ENCODE assay signal across 16 cellular contexts in genomic region chr10:92569071-92569470, GRCh38. TPM values are rescaled to one million over a fixed set of nuclear protein-coding genes. Genes with fewer than 3 reads are reported as not detected.
A peak's percentile ranks its signal among the peaks of the same experiment; 100 is the strongest.
DNase-seq lines count a peak whose midpoint lies in the region; ATAC-seq and TF ChIP-seq lines count a peak whose summit lies in the region.
"Had no signal": no experiment of that assay in that cellular context is flagged by ENCODE, and none has a peak within 500 bp of the region (broad histone marks: within the 10 kb centered on the region; RNA-seq: fewer than 3 reads in every experiment).

No MANE protein-coding gene starts in this region.

- no peaks in the 10 kb centered on the region for H3K36me3 ChIP-seq in thyroid gland

- intact Hi-C loops in thyroid gland (cut with DNase I): no loop called here

- no peak for TF ChIP-seq CTCF in HFFc6 (IDR thresholded peaks at IDR 0.05)
- TF ChIP-seq CTCF in fibroblast of villous mesenchyme (IDR thresholded peaks at IDR 0.05; ENCODE audit: insufficient read depth, low read depth, low read length): no peak
- TF ChIP-seq CTCF in thyroid gland (IDR thresholded peaks at IDR 0.05): no peak

- no peaks in the 10 kb centered on the region for H3K27me3 ChIP-seq in thyroid gland

- peaks cover 49% of the 10 kb centered on the region for H3K4me1 Mint-ChIP-seq in HFFc6 (ENCODE audit: low read depth)
- H3K4me1 Mint-ChIP-seq in activated T-helper 17 cell treated with anti-CD3 and anti-CD28 coated beads, Interleukin-2, amount 50 U/mL, for 72 hours: peaks cover 33% of the 10 kb centered on the region

- TF ChIP-seq POLR2A in thyroid gland (IDR thresholded peaks at IDR 0.05): no peak

- H3K4me1 ChIP-seq in thyroid gland: peaks cover 15 to 16% of the 10 kb centered on the region in 2 donors

- 67 to 70% methylated on average over 2 of the region's 2 CpGs for WGBS in thyroid gland, 2 donors

- no peaks in the 10 kb centered on the region for H3K27me3 Mint-ChIP-seq in HFFc6 (ENCODE audit: insufficient read depth)
- H3K27me3 Mint-ChIP-seq in activated T-helper 17 cell treated with anti-CD3 and anti-CD28 coated beads, Interleukin-2, amount 50 U/mL, for 72 hours: no peaks in the 10 kb centered on the region

- H3K4me3 Mint-ChIP-seq in HFFc6: no peak overlapping the region; the same call in 1 of the 2 replicates
- H3K4me3 Mint-ChIP-seq in activated T-helper 17 cell treated with anti-CD3 and anti-CD28 coated beads, Interleukin-2, amount 50 U/mL, for 72 hours: no peak overlapping the region
- H3K4me3 Mint-ChIP-seq: CD8-positive, alpha-beta T cell; GM23338 had no signal

- DNase-seq in HFFc6 (no peak), fibroblast of villous mesenchyme (ENCODE audit: low read depth) (peak; percentile 11), thyroid gland (peak; percentile 11 to 16), left lobe of liver (ENCODE audit: low spot score) (no peak)
- no peak for DNase-seq in activated CD4-positive, CD25-positive, alpha-beta regulatory T cell (lab: John Stamatoyannopoulos, UW)
- DNase-seq: CD8-positive, alpha-beta T cell; GF-D8; KBM-7; NCI-H1436 treated with DMSO at 0.1 percent for 48 hours; NCI-H2029 treated with DMSO at 0.1 percent for 48 hours; NCI-H2171 treated with DMSO at 0.1 percent for 48 hours; NCI-H510A; NCI-H774 had no signal

- H3K27ac ChIP-seq in thyroid gland: no peak overlapping the region

- H3K27ac Mint-ChIP-seq in HFFc6: peak overlapping the region; percentile 16; the same call in 1 of the 2 replicates
- peak overlapping the region; percentile 6 for H3K27ac Mint-ChIP-seq in activated T-helper 17 cell treated with anti-CD3 and anti-CD28 coated beads, Interleukin-2, amount 50 U/mL, for 72 hours
- H3K27ac Mint-ChIP-seq: CD8-positive, alpha-beta T cell; GM23338 had no signal

- ATAC-seq in activated T-helper 17 cell treated with anti-CD3 and anti-CD28 coated beads, Interleukin-2, amount 50 U/mL, for 72 hours (replicated peaks): no peak
- ATAC-seq in left lobe of liver (no peak), HG02763 (IDR thresholded peaks at IDR 0.05; ENCODE audit: unreplicated experiment) (no peak)
- ATAC-seq: CD8-positive, alpha-beta T cell; GM23338 had no signal

- no peaks in the 10 kb centered on the region for H3K9me3 ChIP-seq in thyroid gland

- H3K36me3 Mint-ChIP-seq in HFFc6 (ENCODE audit: low read depth): peaks cover 32% of the 10 kb centered on the region
- H3K36me3 Mint-ChIP-seq in activated T-helper 17 cell treated with anti-CD3 and anti-CD28 coated beads, Interleukin-2, amount 50 U/mL, for 72 hours (ENCODE audit: low read depth): peaks cover 11% of the 10 kb centered on the region

- H3K4me3 ChIP-seq in fibroblast of villous mesenchyme (ENCODE audit: low read depth, low read length): no peak overlapping the region
- H3K4me3 ChIP-seq in thyroid gland (replicated peaks in 1 of 3): no peak overlapping the region
- H3K4me3 ChIP-seq: GM23338 had no signal

- no peaks in the 10 kb centered on the region for H3K9me3 Mint-ChIP-seq in HFFc6
- H3K9me3 Mint-ChIP-seq in activated T-helper 17 cell treated with anti-CD3 and anti-CD28 coated beads, Interleukin-2, amount 50 U/mL, for 72 hours: no peaks in the 10 kb centered on the region
- H3K9me3 Mint-ChIP-seq: CD8-positive, alpha-beta T cell; GM23338 had no signal

RNA-seq across cellular contexts. Expression of gene IDE, which starts 4.8 kb away (rescaled TPM):
- total RNA-seq in HFFc6 (2021; fragmentation: NEBNext Ultra II Directional; extraction: Animal tissue kit (Norgen Biotek cat#: 25700)): 10 to 100 TPM; 35.4 to 46.5 (median 39.9) TPM
- 10 to 100 TPM; 13.4 to 33.6 TPM for total RNA-seq in activated T-helper 17 cell treated with anti-CD3 and anti-CD28 coated beads, Interleukin-2, amount 50 U/mL, for 72 hours
- 41.6 and 56.6 TPM in 2 replicates for total RNA-seq in fibroblast of villous mesenchyme
- 10 to 100 TPM; 38.8 to 95.2 (median 46.7) TPM for total RNA-seq in thyroid gland
- 26.9 TPM for total RNA-seq in left lobe of liver

RNA-seq across cellular contexts. Expression of gene KIF11, which starts 23.9 kb away (rescaled TPM):
- 10 to 100 TPM; 16.8 to 40.3 (median 35.3) TPM for total RNA-seq in HFFc6 (2021; fragmentation: NEBNext Ultra II Directional; extraction: Animal tissue kit (Norgen Biotek cat#: 25700))
- 10 to 100 TPM; 54.2 to 64.1 TPM for total RNA-seq in activated T-helper 17 cell treated with anti-CD3 and anti-CD28 coated beads, Interleukin-2, amount 50 U/mL, for 72 hours
- total RNA-seq in fibroblast of villous mesenchyme: 11.9 and 20.7 TPM in 2 replicates
- 1 to 10 TPM in 3 of 4 donors, under 1 TPM in 1; 0.67 to 1.5 (median 1.1) TPM for total RNA-seq in thyroid gland
- total RNA-seq in left lobe of liver: 0.38 TPM

Comparison
In these comparisons a context has a peak if more than half of its experiments do, and no peak if none do; other contexts are left out.
1. DNase-seq: peak in fibroblast of villous mesenchyme (single experiment) and thyroid gland (2 of 2); none in HFFc6 (single experiment), left lobe of liver (single experiment) and activated CD4-positive, CD25-positive, alpha-beta regulatory T cell (0 of 4).